In genomic region chr2:112275314-112275886, GRCh38 we compare ENCODE assay signal across 8 cellular contexts. TPM values are rescaled to one million over a fixed set of nuclear protein-coding genes. Genes with fewer than 3 reads are reported as not detected.
DNase-seq lines count a peak whose midpoint lies in the region; ATAC-seq, FAIRE-seq and TF ChIP-seq lines count a peak whose summit lies in the region.

ZC3H6 (plus strand) TSS chr2:112275597; CDS start chr2:112275995, 398 bp downstream.

- FAIRE-seq in pancreas (lab: Jason Lieb, UNC) = peak; percentile 32

- H3K27ac Mint-ChIP-seq in activated naive CD8-positive, alpha-beta T cell treated with anti-CD3 and anti-CD28 coated beads, Interleukin-2, amount 10 ng/mL, durations not matched to agents 7 days and 5 days = peak within 1 kb of the TSS; percentile 98

- no peaks in the 10 kb centered on the region for H3K36me3 Mint-ChIP-seq in activated naive CD8-positive, alpha-beta T cell treated with anti-CD3 and anti-CD28 coated beads, Interleukin-2, amount 10 ng/mL, durations not matched to agents 7 days and 5 days

- H3K9me3 ChIP-seq in pancreas = no peaks in the 10 kb centered on the region
- no peaks in the 10 kb centered on the region for H3K9me3 ChIP-seq in tibial artery

- no peaks in the 10 kb centered on the region for H3K27me3 ChIP-seq in pancreas
- no peaks in the 10 kb centered on the region for H3K27me3 ChIP-seq in tibial artery

- POLR2A ChIA-PET in activated naive CD8-positive, alpha-beta T cell treated with anti-CD3 and anti-CD28 coated beads, Interleukin-2, amount 10 ng/mL, durations not matched to agents 7 days and 5 days (lab: Charles Lee) = interaction anchor here (1.0 to 1.1 kb wide), 2 partner anchors 20 to 308 kb away, joined by 4 to 13 read pairs; partner anchors contain the start of gene ZC3H8

- H3K4me3 ChIP-seq in pancreas (peak within 1 kb of the TSS; percentile 58 to 92 (median 88)), tibial artery (peak within 1 kb of the TSS; percentile 94 to 100)

- peak within 1 kb of the TSS; percentile 92 for H3K4me3 Mint-ChIP-seq in activated naive CD8-positive, alpha-beta T cell treated with anti-CD3 and anti-CD28 coated beads, Interleukin-2, amount 10 ng/mL, durations not matched to agents 7 days and 5 days

- peaks cover 10% of the 10 kb centered on the region for H3K4me1 Mint-ChIP-seq in activated naive CD8-positive, alpha-beta T cell treated with anti-CD3 and anti-CD28 coated beads, Interleukin-2, amount 10 ng/mL, durations not matched to agents 7 days and 5 days

- H3K4me1 ChIP-seq in pancreas (peaks cover 0 to 14% (median 6%) of the 10 kb centered on the region in 3 donors), tibial artery (peaks cover 0 to 23% (median 6%) of the 10 kb centered on the region in 4 donors)

- ATAC-seq in HG02610 (IDR thresholded peaks at IDR 0.05; ENCODE audit: unreplicated experiment) = peak; percentile 94
- ATAC-seq in activated naive CD8-positive, alpha-beta T cell treated with anti-CD3 and anti-CD28 coated beads, Interleukin-2, amount 10 ng/mL, durations not matched to agents 7 days and 5 days (ENCODE audit: low read depth) = peak; percentile 96
- ATAC-seq in Right ventricle myocardium inferior = peak; percentile 99
- ATAC-seq in pancreas = peak; percentile 95 to 99 (median 96)

- H3K27ac ChIP-seq in pancreas (peak within 1 kb of the TSS; percentile 100), tibial artery (peak within 1 kb of the TSS; percentile 100)

- peak; percentile 10 for TF ChIP-seq CTCF in GM10266 (IDR thresholded peaks at IDR 0.05; ENCODE audit: control insufficient read depth, insufficient read depth, low read depth, missing control alignments)
- peak in 1 of 4 donors; percentile 19 for TF ChIP-seq CTCF in pancreas (IDR thresholded peaks at IDR 0.05)
- peak; percentile 16 to 47 for TF ChIP-seq CTCF in tibial artery (IDR thresholded peaks at IDR 0.05)

- no peaks in the 10 kb centered on the region for H3K9me3 Mint-ChIP-seq in activated naive CD8-positive, alpha-beta T cell treated with anti-CD3 and anti-CD28 coated beads, Interleukin-2, amount 10 ng/mL, durations not matched to agents 7 days and 5 days

- H3K36me3 ChIP-seq in pancreas (no peaks in the 10 kb centered on the region), tibial artery (no peaks in the 10 kb centered on the region)

- peak; percentile 97 for DNase-seq in GM10266 (ENCODE audit: extremely low spot score)
- DNase-seq in NCI-H1092 treated with DMSO at 0.1 percent for 48 hours (lab: John Stamatoyannopoulos, UW) = peak; percentile 94
- peak; percentile 88 for DNase-seq in SKM-1 (lab: John Stamatoyannopoulos, UW; ENCODE audit: unreplicated experiment)
- DNase-seq in activated naive CD8-positive, alpha-beta T cell treated with anti-CD3 and anti-CD28 coated beads, Interleukin-2, amount 10 ng/mL, durations not matched to agents 7 days and 5 days = peak; percentile 100
- peak; percentile 99 for DNase-seq in Right ventricle myocardium inferior (ENCODE audit: missing footprints)
- peak; percentile 97 to 100 (median 99) for DNase-seq in pancreas
- peak; percentile 97 to 99 for DNase-seq in tibial artery

- 0% methylated on average over 50 to 59 of the region's 59 CpGs for WGBS in pancreas, 2 donors

- no peaks in the 10 kb centered on the region for H3K27me3 Mint-ChIP-seq in activated naive CD8-positive, alpha-beta T cell treated with anti-CD3 and anti-CD28 coated beads, Interleukin-2, amount 10 ng/mL, durations not matched to agents 7 days and 5 days

- intact Hi-C loops in Right ventricle myocardium inferior (cut with DNase I) (loop anchor here (1.0 to 2.0 kb wide), 2 partner anchors 21 to 220 kb away; partner anchors contain the start of genes TMEM87B and ZC3H8), pancreas (cut with DNase I) (no loop called here), tibial artery (cut with DNase I; ENCODE audit: low total_unique reads) (loop anchor here (10.0 kb wide), 1 partner anchor 381 kb away; the partner anchor contains the start of gene MERTK)

RNA-seq across cellular contexts. Expression of gene ZC3H6, which starts in this region (rescaled TPM):
- total RNA-seq in activated naive CD8-positive, alpha-beta T cell treated with anti-CD3 and anti-CD28 coated beads, Interleukin-2, amount 10 ng/mL, durations not matched to agents 7 days and 5 days = 10 to 100 TPM; 21.3 to 22.5 TPM
- total RNA-seq in Right ventricle myocardium inferior = 16.1 TPM
- 1 to 10 TPM; 5.4 to 9.3 (median 6.3) TPM for total RNA-seq in pancreas
- polyA plus RNA-seq in pancreas = 1 to 10 TPM; 2.0 to 2.4 TPM

Comparison
In these comparisons a context has a peak if more than half of its experiments do, and no peak if none do; other contexts are left out.
1. Peak in every context shown above with its lines: DNase-seq, ATAC-seq, H3K4me3 ChIP-seq and H3K27ac ChIP-seq.
2. intact Hi-C loops: an anchor here in Right ventricle myocardium inferior (1.0 to 2.0 kb wide) and tibial artery (10.0 kb wide); none called in pancreas.